8 cellular contexts compared by ENCODE assay signal in the genomic region with DNA sequence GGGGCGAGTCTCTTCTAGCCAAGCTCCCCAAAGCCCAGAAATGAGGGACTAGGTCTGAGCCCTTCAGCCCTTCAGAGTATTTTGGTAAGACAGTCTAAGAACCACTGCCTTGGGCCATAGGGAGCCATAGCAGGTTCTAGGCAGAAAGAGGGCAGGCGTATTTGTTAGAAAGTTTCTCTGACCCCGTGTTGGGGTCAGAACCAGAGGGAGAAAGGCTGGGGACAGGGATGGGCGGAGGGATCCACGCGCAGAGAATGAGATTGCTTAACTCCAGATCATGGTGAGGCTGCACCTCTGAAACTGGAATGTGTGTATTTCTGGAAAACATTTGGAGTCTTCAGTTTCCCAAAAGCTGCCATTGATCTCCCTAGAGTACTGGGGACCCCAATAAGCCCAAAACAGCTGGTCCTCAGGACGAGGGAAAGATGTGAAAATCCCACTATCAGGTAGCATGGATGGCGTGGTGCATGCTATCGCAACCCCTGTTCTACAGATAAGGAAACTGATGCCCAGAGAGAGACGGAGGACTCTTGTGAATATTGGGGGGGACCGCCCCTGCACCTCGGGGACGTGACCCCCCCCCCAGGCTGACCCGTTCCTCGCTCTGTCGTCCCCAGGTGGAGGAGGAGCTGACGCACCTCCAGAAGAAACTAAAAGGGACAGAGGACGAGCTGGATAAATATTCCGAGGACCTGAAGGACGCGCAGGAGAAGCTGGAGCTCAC. TPM values are rescaled to one million over a fixed set of nuclear protein-coding genes. Genes with fewer than 3 reads are reported as not detected.
A peak's percentile ranks its signal among the peaks of the same experiment; 100 is the strongest.
DNase-seq lines count a peak whose midpoint lies in the region; ATAC-seq and TF ChIP-seq lines count a peak whose summit lies in the region.

No MANE protein-coding gene starts in this region.

- H2BK20ac ChIP-seq in H9 (ENCODE audit: low read depth, low read length, poor library complexity, severe bottlenecking), result no peak overlapping the region

- TF ChIP-seq CTCF in H9 (conservative IDR thresholded peaks at IDR 0.05), result no peak
- no peak for TF ChIP-seq CTCF in WTC11 (IDR thresholded peaks at IDR 0.05)
- no peak for TF ChIP-seq CTCF in left ventricle myocardium inferior (IDR thresholded peaks at IDR 0.05; ENCODE audit: borderline replicate concordance)
- TF ChIP-seq CTCF in smooth muscle cell (IDR thresholded peaks at IDR 0.05; ENCODE audit: borderline replicate concordance, insufficient read depth, poor library complexity, severe bottlenecking), result no peak

- H2AK5ac ChIP-seq in H9 (ENCODE audit: insufficient read length, low read length), result no peak overlapping the region

- no peaks in the 10 kb centered on the region for H3K79me1 ChIP-seq in H9 (ENCODE audit: insufficient read depth, low read depth, low read length, poor library complexity, severe bottlenecking)

- H3K36me3 Mint-ChIP-seq in H9 (ENCODE audit: insufficient read depth in 1 of 3, low read depth in 3 of 3) (peaks cover 15 to 22% (median 16%) of the 10 kb centered on the region in 3 experiments), WTC11 (peaks cover 5% of the 10 kb centered on the region; the same call in 1 of the 2 replicates)

- H3T11ph ChIP-seq in H9 (ENCODE audit: low read length), result peak overlapping the region; percentile 78

- H3K9ac ChIP-seq in H9 (ENCODE audit: extremely low read depth, insufficient read length, low read length) (peak overlapping the region; percentile 86), smooth muscle cell (ENCODE audit: low read depth) (peak overlapping the region; percentile 98)

- ATAC-seq in WTC11, result no peak
- ATAC-seq in HG03095 (IDR thresholded peaks at IDR 0.05; ENCODE audit: unreplicated experiment), result no peak
- no peak for ATAC-seq in HG03196 (IDR thresholded peaks at IDR 0.05; ENCODE audit: unreplicated experiment)

- no peak overlapping the region for H3K23ac ChIP-seq in H9 (ENCODE audit: insufficient read length, low read depth, low read length)

- H3K18ac ChIP-seq in H9 (ENCODE audit: insufficient read length, low read depth, low read length), result peak overlapping the region; percentile 99

- CTCF ChIA-PET in WTC11 (lab: Charles Lee), result interaction anchor here (0.6 to 8.9 kb wide), 8 partner anchors 9 to 282 kb away, joined by 3 to 100 read pairs (median 8); no protein-coding TSS in a partner anchor

- no peak overlapping the region for H3K56ac ChIP-seq in H9 (ENCODE audit: insufficient read length, low read depth, low read length)

- H3K4ac ChIP-seq in H9 (ENCODE audit: low read depth, low read length), result peak overlapping the region; percentile 92; the same call in 1 of the 2 replicates

- H3K14ac ChIP-seq in H9 (ENCODE audit: insufficient read depth, low read length), result peak overlapping the region; percentile 99

- H3K4me1 ChIP-seq in H9 (ENCODE audit: insufficient read depth, low read length) (peaks cover 4% of the 10 kb centered on the region), left ventricle myocardium inferior (peaks cover 66% of the 10 kb centered on the region), smooth muscle cell (ENCODE audit: low read depth) (peaks cover 13% of the 10 kb centered on the region)

- no CpG with 5 or more reads among the region's 21 CpGs for WGBS in H9 (ENCODE audit: extremely low coverage, insufficient read length, low lambda C conversion rate)
- WGBS in smooth muscle cell (ENCODE audit: low lambda C conversion rate), result 24% methylated on average over 19 of the region's 21 CpGs

- peaks cover 43% of the 10 kb centered on the region for H3F3A ChIP-seq in smooth muscle cell (ENCODE audit: low read depth)

- H3K36me3 ChIP-seq in left ventricle myocardium inferior (no peaks in the 10 kb centered on the region), smooth muscle cell (ENCODE audit: low read depth) (no peaks in the 10 kb centered on the region)

- peak overlapping the region; percentile 39 for H4K5ac ChIP-seq in H9 (ENCODE audit: insufficient read length, low read depth, low read length)

- intact Hi-C loops in left ventricle myocardium inferior (cut with micrococcal nuclease), result no loop called here

- H3K9me3 ChIP-seq in H9 (ENCODE audit: control insufficient read depth, low read depth, low read length) (no peaks in the 10 kb centered on the region), left ventricle myocardium inferior (replicated peaks) (no peaks in the 10 kb centered on the region), smooth muscle cell (replicated peaks; ENCODE audit: low read depth) (no peaks in the 10 kb centered on the region)

- H4K8ac ChIP-seq in H9 (replicated peaks; ENCODE audit: insufficient read length, low read depth, low read length), result no peak overlapping the region

- peak overlapping the region; percentile 85 to 96 (median 92) for H3K27ac Mint-ChIP-seq in H9
- H3K27ac Mint-ChIP-seq in WTC11, result peak overlapping the region; percentile 95

- H3K79me2 ChIP-seq in H9 (ENCODE audit: insufficient read depth, low read length) (peaks cover 23% of the 10 kb centered on the region; the same call in 1 of the 2 replicates), smooth muscle cell (ENCODE audit: low read depth) (peaks cover 48% of the 10 kb centered on the region)

- no peak for DNase-seq in H9
- no peak for DNase-seq in WTC11 (ENCODE audit: low spot score)
- DNase-seq in left ventricle myocardium inferior, result no peak
- DNase-seq in smooth muscle cell (lab: John Stamatoyannopoulos, UW; ENCODE audit: unreplicated experiment), result no peak
- no peak for DNase-seq in NCI-H1105 treated with DMSO at 0.1 percent for 48 hours (lab: John Stamatoyannopoulos, UW)
- DNase-seq in stimulated activated CD4-positive, alpha-beta T cell treated with anti-CD3 and anti-CD28 coated beads, Interleukin-4, amount 100 ng/mL, for 24 hours, result no peak

- H2BK15ac ChIP-seq in H9 (ENCODE audit: low read depth, low read length), result no peak overlapping the region; the same call in 1 of the 2 replicates

- POLR2A ChIA-PET in WTC11 (lab: Charles Lee), result interaction anchor here (0.7 to 2.5 kb wide), 14 partner anchors 9 to 1038 kb away, joined by 3 to 17 read pairs (median 4); a partner anchor contains a TSS

- H2AFZ ChIP-seq in H9 (ENCODE audit: low read length) (no peak overlapping the region), smooth muscle cell (ENCODE audit: low read depth) (peak overlapping the region; percentile 42)

- H3K27me3 Mint-ChIP-seq in H9 (ENCODE audit: low read depth) (no peaks in the 10 kb centered on the region), WTC11 (ENCODE audit: low read depth) (no peaks in the 10 kb centered on the region)

- H4K91ac ChIP-seq in H9 (ENCODE audit: insufficient read length, low read depth, low read length), result no peak overlapping the region

- H3K27me3 ChIP-seq in H9 (ENCODE audit: insufficient read depth, low read length), result no peaks in the 10 kb centered on the region
- H3K27me3 ChIP-seq in left ventricle myocardium inferior (ENCODE audit: low read depth), result no peaks in the 10 kb centered on the region
- H3K27me3 ChIP-seq in smooth muscle cell (ENCODE audit: low read depth), result no peaks in the 10 kb centered on the region

- H4K20me1 ChIP-seq in H9 (ENCODE audit: control insufficient read depth, insufficient read depth, insufficient read length), result no peaks in the 10 kb centered on the region
- H4K20me1 ChIP-seq in smooth muscle cell (ENCODE audit: low read depth), result peaks cover 37% of the 10 kb centered on the region

- H2BK5ac ChIP-seq in H9 (ENCODE audit: insufficient read length, low read length), result no peak overlapping the region

- H3K4me1 Mint-ChIP-seq in H9 (peaks cover 36 to 46% of the 10 kb centered on the region in 2 experiments), WTC11 (peaks cover 52% of the 10 kb centered on the region)

- H2BK120ac ChIP-seq in H9 (ENCODE audit: low read depth, low read length, poor library complexity, severe bottlenecking), result peak overlapping the region; percentile 95

- H2BK12ac ChIP-seq in H9 (ENCODE audit: insufficient read length, low read depth, low read length), result peak overlapping the region; percentile 16

- peak overlapping the region; percentile 85 to 90 for H3K4me3 Mint-ChIP-seq in H9
- H3K4me3 Mint-ChIP-seq in WTC11, result peak overlapping the region; percentile 85

- peak overlapping the region; percentile 92 for H3K4me2 ChIP-seq in H9 (ENCODE audit: insufficient read depth, insufficient read length, low read length)
- peak overlapping the region; percentile 95 for H3K4me2 ChIP-seq in smooth muscle cell

- H3K9me3 Mint-ChIP-seq in H9, result no peaks in the 10 kb centered on the region
- H3K9me3 Mint-ChIP-seq in WTC11, result no peaks in the 10 kb centered on the region

- peak overlapping the region; percentile 73 for H3K27ac ChIP-seq in H9 (ENCODE audit: insufficient read length, low read depth, low read length)
- H3K27ac ChIP-seq in left ventricle myocardium inferior (replicated peaks), result peak overlapping the region; percentile 97
- H3K27ac ChIP-seq in smooth muscle cell (ENCODE audit: low read depth), result peak overlapping the region; percentile 97

- peaks cover 14% of the 10 kb centered on the region for H3K23me2 ChIP-seq in H9 (ENCODE audit: insufficient read length, low read depth, low read length, poor library complexity, severe bottlenecking)

- peak overlapping the region; percentile 84 for H3K4me3 ChIP-seq in left ventricle myocardium inferior
- peak overlapping the region; percentile 100 for H3K4me3 ChIP-seq in smooth muscle cell

RNA-seq across cellular contexts. Expression of a gene that starts 0.7 kb away (rescaled TPM):
- 431 TPM in 2 replicates for total RNA-seq in H9 (2021)
- total RNA-seq in WTC11 (2021), result 302 to 327 TPM (median 323 TPM) in 3 replicates
- 69.6 TPM for total RNA-seq in left ventricle myocardium inferior
- total RNA-seq in smooth muscle cell, result 1,074 and 1,158 TPM in 2 replicates
- polyA plus RNA-seq in smooth muscle cell, result 921 and 1,070 TPM in 2 replicates

RNA-seq across cellular contexts. Expression of a gene that starts 36.1 kb away (rescaled TPM):
- total RNA-seq in H9 (2021) (93.8 and 103 TPM in 2 replicates), WTC11 (2021) (68.4 to 81.8 TPM (median 74.0 TPM) in 3 replicates), left ventricle myocardium inferior (17.7 TPM), smooth muscle cell (47.3 and 60.2 TPM in 2 replicates)
- 90.5 and 96.0 TPM in 2 replicates for polyA plus RNA-seq in smooth muscle cell
